8 cellular contexts compared by ENCODE assay signal in the genomic region with DNA sequence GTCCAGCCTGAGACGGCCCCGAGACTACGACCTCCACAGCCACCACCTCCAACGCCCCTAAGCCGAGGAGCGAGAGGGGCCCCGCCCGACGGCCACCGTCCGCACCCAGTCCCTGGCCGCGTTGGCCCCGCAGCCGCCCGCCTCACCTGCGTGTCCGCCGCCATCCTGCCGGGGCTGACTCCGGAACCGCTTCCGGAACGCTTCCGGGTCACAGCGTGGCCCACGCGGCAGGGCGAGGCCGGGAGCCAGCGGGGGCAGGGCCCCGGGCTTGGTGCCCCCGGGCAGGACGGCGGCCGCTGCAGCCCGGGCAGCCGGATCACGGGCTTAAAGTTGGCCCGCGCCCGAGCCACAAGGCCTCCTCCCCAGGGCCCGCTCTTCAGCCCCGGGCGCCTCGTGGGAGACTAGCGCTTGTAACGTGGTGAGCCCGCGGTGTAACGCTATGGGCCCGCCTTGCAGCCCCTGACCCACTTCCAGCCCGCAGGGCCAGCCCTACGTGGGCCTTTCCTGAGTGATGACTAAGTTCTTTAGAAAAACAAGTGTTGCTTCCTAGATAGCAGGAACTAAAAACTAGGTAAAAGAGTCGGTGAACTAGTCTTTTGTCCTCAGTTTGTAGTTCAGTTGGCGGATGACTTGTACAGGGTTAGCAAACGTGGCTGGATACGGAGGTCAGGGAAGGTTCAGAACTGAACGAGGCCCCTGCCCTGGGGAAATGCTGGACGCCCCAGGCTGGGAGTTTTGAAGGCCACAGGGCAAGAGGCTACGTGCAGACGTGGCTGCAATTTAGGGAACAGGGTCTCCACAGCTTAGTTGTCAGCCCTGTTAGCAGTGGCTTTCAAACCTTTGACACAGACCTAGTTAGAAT.
DNase-seq lines count a peak whose midpoint lies in the region; ATAC-seq lines count a peak whose summit lies in the region.

A gene with protein sequence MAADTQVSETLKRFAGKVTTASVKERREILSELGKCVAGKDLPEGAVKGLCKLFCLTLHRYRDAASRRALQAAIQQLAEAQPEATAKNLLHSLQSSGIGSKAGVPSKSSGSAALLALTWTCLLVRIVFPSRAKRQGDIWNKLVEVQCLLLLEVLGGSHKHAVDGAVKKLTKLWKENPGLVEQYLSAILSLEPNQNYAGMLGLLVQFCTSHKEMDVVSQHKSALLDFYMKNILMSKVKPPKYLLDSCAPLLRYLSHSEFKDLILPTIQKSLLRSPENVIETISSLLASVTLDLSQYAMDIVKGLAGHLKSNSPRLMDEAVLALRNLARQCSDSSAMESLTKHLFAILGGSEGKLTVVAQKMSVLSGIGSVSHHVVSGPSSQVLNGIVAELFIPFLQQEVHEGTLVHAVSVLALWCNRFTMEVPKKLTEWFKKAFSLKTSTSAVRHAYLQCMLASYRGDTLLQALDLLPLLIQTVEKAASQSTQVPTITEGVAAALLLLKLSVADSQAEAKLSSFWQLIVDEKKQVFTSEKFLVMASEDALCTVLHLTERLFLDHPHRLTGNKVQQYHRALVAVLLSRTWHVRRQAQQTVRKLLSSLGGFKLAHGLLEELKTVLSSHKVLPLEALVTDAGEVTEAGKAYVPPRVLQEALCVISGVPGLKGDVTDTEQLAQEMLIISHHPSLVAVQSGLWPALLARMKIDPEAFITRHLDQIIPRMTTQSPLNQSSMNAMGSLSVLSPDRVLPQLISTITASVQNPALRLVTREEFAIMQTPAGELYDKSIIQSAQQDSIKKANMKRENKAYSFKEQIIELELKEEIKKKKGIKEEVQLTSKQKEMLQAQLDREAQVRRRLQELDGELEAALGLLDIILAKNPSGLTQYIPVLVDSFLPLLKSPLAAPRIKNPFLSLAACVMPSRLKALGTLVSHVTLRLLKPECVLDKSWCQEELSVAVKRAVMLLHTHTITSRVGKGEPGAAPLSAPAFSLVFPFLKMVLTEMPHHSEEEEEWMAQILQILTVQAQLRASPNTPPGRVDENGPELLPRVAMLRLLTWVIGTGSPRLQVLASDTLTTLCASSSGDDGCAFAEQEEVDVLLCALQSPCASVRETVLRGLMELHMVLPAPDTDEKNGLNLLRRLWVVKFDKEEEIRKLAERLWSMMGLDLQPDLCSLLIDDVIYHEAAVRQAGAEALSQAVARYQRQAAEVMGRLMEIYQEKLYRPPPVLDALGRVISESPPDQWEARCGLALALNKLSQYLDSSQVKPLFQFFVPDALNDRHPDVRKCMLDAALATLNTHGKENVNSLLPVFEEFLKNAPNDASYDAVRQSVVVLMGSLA (N-terminal part only) (minus strand): TSS at position 182 of the 862 bp plus-strand sequence. CDS start 18 bp downstream, at position 164.

- DNase-seq in SIG-M5 treated with dmso at 0.1 percent for 504 hours (lab: John Stamatoyannopoulos, UW; ENCODE audit: unreplicated experiment) (peak; percentile 76), SIG-M5 (lab: John Stamatoyannopoulos, UW) (no peak), NCI-H2171 (lab: John Stamatoyannopoulos, UW) (peak; percentile 62), caudate nucleus (lab: John Stamatoyannopoulos, UW) (peak in 60 of 61 donors; percentile 13 to 89 (median 74)), islet precursor cell (peak; percentile 94)
- peak; percentile 78 to 83 (median 82) for DNase-seq in activated CD4-positive, CD25-positive, alpha-beta regulatory T cell (lab: John Stamatoyannopoulos, UW)
- DNase-seq in stimulated activated CD4-positive, alpha-beta T cell treated with anti-CD3 and anti-CD28 coated beads, Interleukin-12 subunit alpha, Interleukin-12 subunit beta, amount 100 ng/mL, for 4 hours, result peak; percentile 89

- peak; percentile 57 for ATAC-seq in HG02970 (IDR thresholded peaks at IDR 0.05; ENCODE audit: low FRiP score, unreplicated experiment)

- peak within 1 kb of the TSS; percentile 82 for H3K27ac ChIP-seq in caudate nucleus (ENCODE audit: low read depth, low read length)
